19 cellular contexts compared by ENCODE assay signal in the genomic region with DNA sequence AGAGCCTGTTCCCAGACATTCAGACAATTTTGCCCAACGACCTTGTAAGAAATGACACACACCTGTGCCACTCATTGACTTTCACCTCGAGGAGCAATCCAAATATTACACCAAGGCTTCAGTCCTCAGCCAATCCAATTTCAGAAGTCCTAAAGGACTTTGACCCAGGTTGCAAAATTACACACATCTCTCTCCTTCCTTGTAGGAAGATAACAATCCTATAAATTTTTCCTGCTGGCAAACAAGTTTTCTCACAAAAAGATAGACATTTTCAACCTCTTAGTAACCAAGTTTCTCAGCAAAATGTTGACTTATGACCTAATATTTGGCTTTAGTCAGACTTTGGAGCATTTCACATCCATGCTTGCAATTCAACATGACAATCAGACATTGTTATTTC.
"Had no signal": no experiment of that assay in that cellular context is flagged by ENCODE, and none has a peak within 500 bp of the region (broad histone marks: within the 10 kb centered on the region; RNA-seq: fewer than 3 reads in every experiment).

No MANE protein-coding gene starts in this region.

- ATAC-seq: esophagus mucosa; gastrocnemius medialis; heart right ventricle; left lung; naive thymus-derived CD8-positive, alpha-beta T cell; upper lobe of right lung had no signal

- H3K4me3 Mint-ChIP-seq: naive thymus-derived CD8-positive, alpha-beta T cell had no signal

- H3K9me3 Mint-ChIP-seq: naive thymus-derived CD8-positive, alpha-beta T cell had no signal

- H3K27me3 ChIP-seq: gastrocnemius medialis, heart right ventricle, left lung, neutrophil, right atrium auricular region, sigmoid colon, suprapubic skin, thyroid gland, upper lobe of right lung, vagina had no signal

- H3K36me3 Mint-ChIP-seq: naive thymus-derived CD8-positive, alpha-beta T cell had no signal

- H3K4me3 ChIP-seq: gastrocnemius medialis, heart right ventricle, left lung, lung, right atrium auricular region, sigmoid colon, skin epidermis, suprapubic skin, thyroid gland, upper lobe of right lung, vagina had no signal

- H3K4me1 ChIP-seq: gastrocnemius medialis, heart right ventricle, left lung, right atrium auricular region, sigmoid colon, suprapubic skin, thyroid gland, upper lobe of right lung, vagina had no signal

- DNase-seq: effector memory CD4-positive, alpha-beta T cell; gastrocnemius medialis; heart right ventricle; left lung; mesenchymal stem cell; midbrain; naive thymus-derived CD8-positive, alpha-beta T cell; sigmoid colon; stimulated activated CD4-positive, alpha-beta T cell treated with anti-CD3 and anti-CD28 coated beads, Interleukin-12 subunit alpha, Interleukin-12 subunit beta, amount 100 ng/mL, for 4 hours; stimulated activated naive CD4-positive, alpha-beta T cell treated with Interleukin-2 at 50 U/mL for 16 hours; thyroid gland; upper lobe of right lung had no signal

- H3K27ac ChIP-seq: gastrocnemius medialis, heart right ventricle, left lung, neutrophil, right atrium auricular region, sigmoid colon, skin epidermis, suprapubic skin, thyroid gland, upper lobe of right lung, vagina had no signal

- H3K9me3 ChIP-seq: gastrocnemius medialis, heart right ventricle, left lung, neutrophil, right atrium auricular region, sigmoid colon, suprapubic skin, thyroid gland, upper lobe of right lung, vagina had no signal

- H3K36me3 ChIP-seq: gastrocnemius medialis, heart right ventricle, left lung, neutrophil, right atrium auricular region, sigmoid colon, suprapubic skin, thyroid gland, upper lobe of right lung, vagina had no signal
